Comparison of ENCODE assay signal across 13 cellular contexts in the genomic region with DNA sequence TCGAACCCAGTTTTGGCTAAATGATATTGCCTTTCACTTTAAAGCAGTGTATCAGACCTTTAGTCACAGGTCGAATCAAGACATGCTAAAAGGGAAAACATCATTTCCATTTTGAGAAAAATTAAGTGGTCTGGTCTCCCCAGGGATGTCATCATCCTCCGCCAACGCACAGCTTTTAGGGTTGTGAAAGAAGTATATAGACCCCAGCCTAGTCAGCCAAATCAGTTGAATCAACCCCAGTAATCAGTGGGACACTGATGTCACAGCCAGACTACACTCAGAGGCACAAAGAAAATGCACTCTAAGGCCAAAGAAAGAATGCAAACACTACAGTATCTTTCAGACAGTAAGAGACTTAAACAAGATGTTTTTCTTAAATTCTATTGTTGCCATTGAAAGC.
"Had no signal": no experiment of that assay in that cellular context is flagged by ENCODE, and none has a peak within 500 bp of the region (broad histone marks: within the 10 kb centered on the region; RNA-seq: fewer than 3 reads in every experiment).

No MANE protein-coding gene starts in this region.

- DNase-seq: activated CD4-positive, alpha-beta T cell treated with anti-CD3 and anti-CD28 coated beads, Interleukin-2, amount 50 U/mL, for 1 hour; activated effector memory CD4-positive, alpha-beta T cell treated with anti-CD3 and anti-CD28 coated beads, Interleukin-2, amount 50 U/mL, for 16 hours; activated T-cell treated with anti-CD3 and anti-CD28 coated beads, Interleukin-2, amount 50 U/mL, for 1 hour; immature natural killer cell; naive thymus-derived CD4-positive, alpha-beta T cell; nucleus accumbens; psoas muscle; thyroid gland had no signal

- H3K27ac ChIP-seq: breast epithelium, psoas muscle, thyroid gland, vagina had no signal

- H3K4me1 Mint-ChIP-seq: immature natural killer cell; naive thymus-derived CD4-positive, alpha-beta T cell had no signal

- H3K27ac Mint-ChIP-seq: activated naive CD8-positive, alpha-beta T cell; immature natural killer cell; naive thymus-derived CD4-positive, alpha-beta T cell; T-helper 1 cell treated with Interleukin-12 subunit alpha and Interleukin-12 subunit beta and Interleukin-4 antibody, amounts not matched to agents 30 μg/mL and 1 μg/mL, for 36 hours had no signal

- H3K36me3 Mint-ChIP-seq: activated naive CD8-positive, alpha-beta T cell; immature natural killer cell; naive thymus-derived CD4-positive, alpha-beta T cell had no signal

- H3K4me3 Mint-ChIP-seq: activated naive CD8-positive, alpha-beta T cell; immature natural killer cell; naive thymus-derived CD4-positive, alpha-beta T cell; T-helper 1 cell treated with Interleukin-12 subunit alpha and Interleukin-12 subunit beta and Interleukin-4 antibody, amounts not matched to agents 30 μg/mL and 1 μg/mL, for 36 hours had no signal

- H3K4me3 ChIP-seq: breast epithelium, lung, psoas muscle, thyroid gland, vagina had no signal

- H3K27me3 ChIP-seq: breast epithelium, thyroid gland, vagina had no signal

- H3K36me3 ChIP-seq: breast epithelium, thyroid gland, vagina had no signal

- H3K9me3 ChIP-seq: breast epithelium, psoas muscle, thyroid gland, vagina had no signal

- H3K9me3 Mint-ChIP-seq: T-helper 1 cell treated with Interleukin-12 subunit alpha and Interleukin-12 subunit beta and Interleukin-4 antibody, amounts not matched to agents 30 μg/mL and 1 μg/mL, for 36 hours had no signal

- H3K27me3 Mint-ChIP-seq: activated naive CD8-positive, alpha-beta T cell; naive thymus-derived CD4-positive, alpha-beta T cell had no signal

- ATAC-seq: naive thymus-derived CD4-positive, alpha-beta T cell; psoas muscle had no signal

- H3K4me1 ChIP-seq: breast epithelium, psoas muscle, thyroid gland, vagina had no signal
